ENCODE assay signal across 9 cellular contexts in genomic region chrX:101391831-101392230, GRCh38. TPM values are rescaled to one million over a fixed set of nuclear protein-coding genes. Genes with fewer than 3 reads are reported as not detected.
DNase-seq lines count a peak whose midpoint lies in the region; ATAC-seq and TF ChIP-seq lines count a peak whose summit lies in the region.
"Had no signal": no experiment of that assay in that cellular context is flagged by ENCODE, and none has a peak within 500 bp of the region (broad histone marks: within the 10 kb centered on the region; RNA-seq: fewer than 3 reads in every experiment).

No MANE protein-coding gene starts in this region.

- no peak overlapping the region for H2AK5ac ChIP-seq in IMR-90 (ENCODE audit: low read depth, low read length)

- peak overlapping the region; percentile 34; the same call in 1 of the 2 replicates for H3K27ac ChIP-seq in IMR-90 (ENCODE audit: insufficient read depth, low read length)

- TF ChIP-seq CTCF in AG09309 (IDR thresholded peaks at IDR 0.05; ENCODE audit: control insufficient read depth, insufficient read depth, low read depth, low read length, missing control alignments) = no peak
- TF ChIP-seq CTCF in IMR-90 (conservative IDR thresholded peaks at IDR 0.05; ENCODE audit: low read depth, low read length) = no peak
- TF ChIP-seq CTCF in choroid plexus epithelial cell (conservative IDR thresholded peaks at IDR 0.05; ENCODE audit: low read depth, low read length) = no peak

- no peak overlapping the region for H2AFZ ChIP-seq in IMR-90 (replicated peaks; ENCODE audit: low read length, poor library complexity)

- H2BK20ac ChIP-seq in IMR-90 (ENCODE audit: low read depth, low read length) = no peak overlapping the region

- POLR2A ChIA-PET in IMR-90 (lab: Charles Lee; ENCODE audit: unreplicated experiment) = no interaction called here

- H3K23ac ChIP-seq in IMR-90 (ENCODE audit: low read depth, low read length) = peak overlapping the region; percentile 88; the same call in 1 of the 2 replicates

- no peak overlapping the region for H4K5ac ChIP-seq in IMR-90 (ENCODE audit: low read depth, low read length)

- ATAC-seq in IMR-90 (ENCODE audit: low read depth) = no peak
- no peak for ATAC-seq in naive B cell (ENCODE audit: low read depth in 2 of 2)
- no peak for ATAC-seq in HG03571 (IDR thresholded peaks at IDR 0.05; ENCODE audit: unreplicated experiment)
- ATAC-seq in GM19324 (IDR thresholded peaks at IDR 0.05; ENCODE audit: low FRiP score, unreplicated experiment) = no peak
- ATAC-seq in sciatic nerve = no peak

- H4K8ac ChIP-seq in IMR-90 (ENCODE audit: low read depth in 2 of 2, low read length in 2 of 2) = 0 out of 4 replicates have a peak overlapping the region, but pooled peaks of 1 of the 2 experiments have one; percentile 88

- H3K4me1 Mint-ChIP-seq in naive B cell = peaks cover 7 to 46% (median 31%) of the 10 kb centered on the region in 3 donors

- H3K18ac ChIP-seq in IMR-90 (ENCODE audit: low read depth, low read length) = no peak overlapping the region

- H2BK15ac ChIP-seq in IMR-90 (ENCODE audit: low read depth, low read length) = no peak overlapping the region

- H3K4me2 ChIP-seq in IMR-90 (ENCODE audit: low read depth, low read length) = peak overlapping the region; percentile 96

- no peaks in the 10 kb centered on the region for H3K36me3 Mint-ChIP-seq in naive B cell

- peak overlapping the region; percentile 96 for H3K14ac ChIP-seq in IMR-90 (replicated peaks; ENCODE audit: low read depth, low read length)

- peaks cover 4% of the 10 kb centered on the region for H3K9me1 ChIP-seq in IMR-90 (ENCODE audit: insufficient read depth, low read length)

- peaks cover 4% of the 10 kb centered on the region; the same call in 1 of the 2 replicates for H3K27me3 ChIP-seq in IMR-90 (ENCODE audit: control insufficient read depth, insufficient read depth, low read length)

- H3K4me3 Mint-ChIP-seq in naive B cell = peak overlapping the region; percentile 86 to 98 (median 96)

- no peaks in the 10 kb centered on the region for H3K27me3 Mint-ChIP-seq in naive B cell

- intact Hi-C loops in IMR-90 (cut with micrococcal nuclease) (no loop called here), sciatic nerve (cut with DNase I) (no loop called here)

- no TSS peak for BruUV-seq in IMR-90 (replicated peaks; lab: Mats Ljungman, UMichigan)

- H3K4me3 ChIP-seq in AG09309 (ENCODE audit: control insufficient read depth, low read depth, low read length) (peak overlapping the region; percentile 59), IMR-90 (ENCODE audit: insufficient read depth, low read depth, low read length) (peak overlapping the region; percentile 74), choroid plexus epithelial cell (ENCODE audit: low read depth, low read length) (peak overlapping the region; percentile 72)

- H3K9me3 ChIP-seq in IMR-90 (ENCODE audit: control insufficient read depth, insufficient read depth, low read length) = no peaks in the 10 kb centered on the region

- no peak overlapping the region for H3K4ac ChIP-seq in IMR-90 (ENCODE audit: low read depth, low read length)

- H2BK5ac ChIP-seq in IMR-90 (ENCODE audit: low read depth, low read length, poor library complexity, severe bottlenecking) = peak overlapping the region; percentile 49

- no peaks in the 10 kb centered on the region for H3K4me1 ChIP-seq in IMR-90 (ENCODE audit: control insufficient read depth, insufficient read depth, low read length)

- H3K56ac ChIP-seq in IMR-90 (ENCODE audit: extremely low read depth, insufficient read depth, low read length) = peak overlapping the region; percentile 66; the same call in 1 of the 2 replicates

- WGBS in IMR-90 (ENCODE audit: extremely low coverage in 2 of 2, insufficient read length in 1 of 2), 2 experiments = 50% methylated on average over 1 of the region's 6 CpGs; no CpG with 5 or more reads in 1 of the 2 experiments

- H3K79me1 ChIP-seq in IMR-90 (ENCODE audit: low read depth in 1 of 2, low read length in 2 of 2) = peaks cover 0 to 16% of the 10 kb centered on the region in 2 experiments; a peak in 2 of 4 replicates

- TF ChIP-seq RAD21 in IMR-90 (IDR thresholded peaks at IDR 0.05; ENCODE audit: low read length) = no peak

- DNase-seq in AG09309 (ENCODE audit: low read depth) (no peak), IMR-90 (no peak), choroid plexus epithelial cell (ENCODE audit: low read depth) (no peak), naive B cell (no peak), NCI-H1048 (lab: John Stamatoyannopoulos, UW) (no peak), sciatic nerve (ENCODE audit: low spot score) (no peak)
- DNase-seq: NCI-H1092 had no signal

- H3K36me3 ChIP-seq in IMR-90 (ENCODE audit: control insufficient read depth, insufficient read depth, low read length) = peaks cover 11% of the 10 kb centered on the region; the same call in 1 of the 2 replicates

- H3K9ac ChIP-seq in IMR-90 (ENCODE audit: low read depth, low read length) = peak overlapping the region; percentile 91

- H2AK9ac ChIP-seq in IMR-90 (replicated peaks; ENCODE audit: low read depth, low read length, poor library complexity) = no peak overlapping the region

- H3K9me3 Mint-ChIP-seq in naive B cell = no peaks in the 10 kb centered on the region

- peak overlapping the region; percentile 93 to 100 (median 98) for H3K27ac Mint-ChIP-seq in naive B cell

- H2BK120ac ChIP-seq in IMR-90 (ENCODE audit: low read depth, low read length) = no peak overlapping the region

- H4K20me1 ChIP-seq in IMR-90 (ENCODE audit: insufficient read depth, low read length) = peaks cover 13% of the 10 kb centered on the region; the same call in 1 of the 2 replicates

- dilution Hi-C loops in IMR-90 (cut with HindIII; ENCODE audit: low sequenced_read_pairs, unreplicated experiment) = no loop called here

- H4K91ac ChIP-seq in IMR-90 (ENCODE audit: insufficient read depth, low read depth, low read length) = no peak overlapping the region

- CTCF ChIA-PET in IMR-90 (lab: Yijun Ruan, JAX) = no interaction called here

- TF ChIP-seq POLR2A in IMR-90 (IDR thresholded peaks at IDR 0.05; ENCODE audit: low read depth, low read length) = no peak

- in situ Hi-C loops in IMR-90 (cut with MboI; ENCODE audit: low sequenced_read_pairs) = no loop called here

TF ChIP-seq in IMR-90, 13 proteins besides CTCF, POLR2A, EP300 and RAD21 (continues in another document):
- TF ChIP-seq MAFK (IDR thresholded peaks at IDR 0.05; ENCODE audit: low read depth, low read length) (no peak), CEBPB (IDR thresholded peaks at IDR 0.05; ENCODE audit: low read depth, low read length) (no peak), CHD1 (IDR thresholded peaks at IDR 0.05; ENCODE audit: low read depth, low read length) (no peak), RCOR1 (IDR thresholded peaks at IDR 0.05; ENCODE audit: insufficient replicate concordance, low read length) (no peak), MXI1 (IDR thresholded peaks at IDR 0.05; ENCODE audit: borderline replicate concordance, low read depth, low read length) (no peak), FOS (IDR thresholded peaks at IDR 0.05; ENCODE audit: low read depth, low read length) (no peak), USF2 (IDR thresholded peaks at IDR 0.05; ENCODE audit: low read depth, low read length) (no peak), RFX5 (IDR thresholded peaks at IDR 0.05; ENCODE audit: low read depth, low read length) (no peak), BHLHE40 (IDR thresholded peaks at IDR 0.05; ENCODE audit: low read depth, low read length) (no peak), NFE2L2 (IDR thresholded peaks at IDR 0.05; ENCODE audit: low read depth, low read length) (no peak)

RNA-seq across cellular contexts. Expression of gene RPL36A, which starts 1.0 kb away (rescaled TPM):
- total RNA-seq in IMR-90 (2012; rRNA removed) (677 and 1,679 TPM in 2 replicates), sciatic nerve (172 TPM)
- polyA plus RNA-seq in IMR-90 (2012; rRNA removed) (1,999 and 2,412 TPM in 2 replicates), naive B cell (ENCODE audit: low read depth in 6 of 6) (1,000 to 10,000 TPM; 1,439 to 2,390 (median 1,883) TPM)
- 794 and 2,086 TPM in 2 replicates for polyA plus RNA-seq in IMR-90 (2012; cell fraction: cytosol; rRNA removed)
- polyA plus RNA-seq in IMR-90 (2012; cell fraction: nucleus; rRNA removed; ENCODE audit: low replicate concordance) = 62.2 and 963 TPM in 2 replicates

RNA-seq across cellular contexts. Expression of gene BTK, which starts 5.8 kb away (rescaled TPM):
- total RNA-seq in IMR-90 (2012; rRNA removed) (not detected in 2 replicates), sciatic nerve (9.7 TPM)
- polyA plus RNA-seq in IMR-90 (2012; rRNA removed) (not detected in 2 replicates), naive B cell (ENCODE audit: low read depth in 6 of 6) (100 to 1,000 TPM; 110 to 189 (median 162) TPM)
- 0.22 TPM in 1 of 2 replicates, not detected in the other for polyA plus RNA-seq in IMR-90 (2012; cell fraction: cytosol; rRNA removed)
- polyA plus RNA-seq in IMR-90 (2012; cell fraction: nucleus; rRNA removed; ENCODE audit: low replicate concordance) = 0.03 TPM in 1 of 2 replicates, not detected in the other

RNA-seq across cellular contexts. Expression of gene GLA, which starts 15.9 kb away (rescaled TPM):
- total RNA-seq in IMR-90 (2012; rRNA removed) (37.2 and 38.7 TPM in 2 replicates), sciatic nerve (19.9 TPM)
- polyA plus RNA-seq in IMR-90 (2012; rRNA removed) (26.4 and 27.9 TPM in 2 replicates), naive B cell (ENCODE audit: low read depth in 6 of 6) (10 to 100 TPM; 15.4 to 28.8 (median 24.9) TPM)
- 11.8 and 15.8 TPM in 2 replicates for polyA plus RNA-seq in IMR-90 (2012; cell fraction: cytosol; rRNA removed)
- 14.3 and 57.2 TPM in 2 replicates for polyA plus RNA-seq in IMR-90 (2012; cell fraction: nucleus; rRNA removed; ENCODE audit: low replicate concordance)

RNA-seq across cellular contexts. Expression of gene HNRNPH2, which starts 16.2 kb away (rescaled TPM):
- 54.3 and 95.3 TPM in 2 replicates for total RNA-seq in IMR-90 (2012; rRNA removed)
- 31.4 and 42.8 TPM in 2 replicates for polyA plus RNA-seq in IMR-90 (2012; rRNA removed)
- polyA plus RNA-seq in IMR-90 (2012; cell fraction: cytosol; rRNA removed) = 5.2 and 10.1 TPM in 2 replicates
- 1.4 and 12.2 TPM in 2 replicates for polyA plus RNA-seq in IMR-90 (2012; cell fraction: nucleus; rRNA removed; ENCODE audit: low replicate concordance)
- polyA plus RNA-seq in naive B cell (ENCODE audit: low read depth in 6 of 6) = 100 to 1,000 TPM in 5 of 6 donors, 10 to 100 TPM in 1; 78.2 to 162 (median 109) TPM
- 57.9 TPM for total RNA-seq in sciatic nerve

RNA-seq across cellular contexts. Expression of gene TIMM8A, which starts 43.3 kb away (rescaled TPM):
- 2.2 and 3.1 TPM in 2 replicates for total RNA-seq in IMR-90 (2012; rRNA removed)
- 10.3 and 11.6 TPM in 2 replicates for polyA plus RNA-seq in IMR-90 (2012; rRNA removed)
- polyA plus RNA-seq in IMR-90 (2012; cell fraction: cytosol; rRNA removed) = 7.0 and 11.0 TPM in 2 replicates
- polyA plus RNA-seq in IMR-90 (2012; cell fraction: nucleus; rRNA removed; ENCODE audit: low replicate concordance) = 1.9 and 3.6 TPM in 2 replicates
- polyA plus RNA-seq in naive B cell (ENCODE audit: low read depth in 6 of 6) = 10 to 100 TPM in 4 of 6 donors, 1 to 10 TPM in 2; 7.7 to 17.9 (median 12.7) TPM
- total RNA-seq in sciatic nerve = 6.1 TPM

Comparison
In these comparisons a context has a peak if more than half of its experiments do, and no peak if none do; other contexts are left out.
1. RNA of gene BTK, which starts 5.8 kb away (total RNA-seq): 9.7 TPM in sciatic nerve (single experiment); not detected in IMR-90; every median in the first group is over 10 times any median in the second.
2. Peak in every context shown above with its lines, with median percentiles within 50 percentile points of each other: H3K4me3 ChIP-seq.